Comparison of ENCODE assay signal across 9 cellular contexts in genomic region chr5:139658928-139659667, GRCh38. TPM values are rescaled to one million over a fixed set of nuclear protein-coding genes. Genes with fewer than 3 reads are reported as not detected.
DNase-seq lines count a peak whose midpoint lies in the region; ATAC-seq and TF ChIP-seq lines count a peak whose summit lies in the region.
"Had no signal": no experiment of that assay in that cellular context is flagged by ENCODE, and none has a peak within 500 bp of the region (broad histone marks: within the 10 kb centered on the region; RNA-seq: fewer than 3 reads in every experiment).

No MANE protein-coding gene starts in this region.

- H3K4me1 Mint-ChIP-seq in endodermal cell (peaks cover 46% of the 10 kb centered on the region), natural killer cell (peaks cover 75 to 90% of the 10 kb centered on the region in 2 donors)
- H3K4me1 Mint-ChIP-seq in activated CD4-positive, alpha-beta T cell treated with anti-CD3 and anti-CD28 coated beads, Interleukin-2, amount 10 ng/mL, durations not matched to agents 7 days and 5 days = peaks cover 8% of the 10 kb centered on the region

- H3K4me2 ChIP-seq in DOHH2 (ENCODE audit: low read length) = peak overlapping the region; percentile 26

- WGBS in endodermal cell (ENCODE audit: insufficient coverage in 1 of 2, insufficient read length in 1 of 2), 2 experiments = 53 to 61% methylated on average over 4 to 15 of the region's 15 CpGs

- no peaks in the 10 kb centered on the region for H3K9me2 ChIP-seq in DOHH2 (replicated peaks; ENCODE audit: control insufficient read depth, low read length)

- POLR2A ChIA-PET in activated CD4-positive, alpha-beta T cell treated with anti-CD3 and anti-CD28 coated beads, Interleukin-2, amount 10 ng/mL, durations not matched to agents 7 days and 5 days (lab: Charles Lee) = no interaction called here

- CTCF ChIA-PET in activated CD4-positive, alpha-beta T cell treated with anti-CD3 and anti-CD28 coated beads, Interleukin-2, amount 10 ng/mL, durations not matched to agents 7 days and 5 days (lab: Charles Lee) = interaction anchor here (0.6 to 1.3 kb wide), 3 partner anchors 24 to 1066 kb away, joined by 3 to 5 read pairs (median 5); no protein-coding TSS in a partner anchor

- no peak overlapping the region for H3K4me3 Mint-ChIP-seq in endodermal cell
- peak overlapping the region; percentile 89 for H3K4me3 Mint-ChIP-seq in natural killer cell
- H3K4me3 Mint-ChIP-seq in activated CD4-positive, alpha-beta T cell treated with anti-CD3 and anti-CD28 coated beads, Interleukin-2, amount 10 ng/mL, durations not matched to agents 7 days and 5 days = no peak overlapping the region

- no peaks in the 10 kb centered on the region for H3K9me3 Mint-ChIP-seq in endodermal cell
- H3K9me3 Mint-ChIP-seq in natural killer cell = no peaks in the 10 kb centered on the region
- no peaks in the 10 kb centered on the region for H3K9me3 Mint-ChIP-seq in activated CD4-positive, alpha-beta T cell treated with anti-CD3 and anti-CD28 coated beads, Interleukin-2, amount 10 ng/mL, durations not matched to agents 7 days and 5 days

- H3K36me3 ChIP-seq in DOHH2 (ENCODE audit: control insufficient read depth, low read length) (peaks cover 9% of the 10 kb centered on the region), endodermal cell (ENCODE audit: control insufficient read depth, insufficient read depth, low read length) (no peaks in the 10 kb centered on the region)
- H3K36me3 ChIP-seq: neutrophil had no signal

- H3K27ac ChIP-seq in DOHH2 (ENCODE audit: low read depth, low read length) (no peak overlapping the region), endodermal cell (ENCODE audit: low read depth, low read length) (peak overlapping the region; percentile 59)
- H3K27ac ChIP-seq: neutrophil had no signal

- H3K27me3 Mint-ChIP-seq in endodermal cell (ENCODE audit: insufficient read depth) (no peaks in the 10 kb centered on the region), natural killer cell (ENCODE audit: low read depth in 2 of 2) (no peaks in the 10 kb centered on the region)
- H3K27me3 Mint-ChIP-seq in activated CD4-positive, alpha-beta T cell treated with anti-CD3 and anti-CD28 coated beads, Interleukin-2, amount 10 ng/mL, durations not matched to agents 7 days and 5 days = peaks cover 5% of the 10 kb centered on the region

- TF ChIP-seq CTCF in DOHH2 (IDR thresholded peaks at IDR 0.05; ENCODE audit: low read depth, low read length, poor library complexity, severe bottlenecking) = no peak
- TF ChIP-seq CTCF in endodermal cell (conservative IDR thresholded peaks at IDR 0.05) = no peak
- no peak for TF ChIP-seq CTCF in natural killer cell (IDR thresholded peaks at IDR 0.05)

- H3K79me2 ChIP-seq in DOHH2 (ENCODE audit: control insufficient read depth, low read length) = peaks cover 98% of the 10 kb centered on the region

- H3F3A ChIP-seq in DOHH2 (ENCODE audit: control insufficient read depth, insufficient read depth) = no peaks in the 10 kb centered on the region

- peak overlapping the region; percentile 90 for H3K27ac Mint-ChIP-seq in endodermal cell
- peak overlapping the region; percentile 91 to 94 for H3K27ac Mint-ChIP-seq in natural killer cell
- no peak overlapping the region for H3K27ac Mint-ChIP-seq in activated CD4-positive, alpha-beta T cell treated with anti-CD3 and anti-CD28 coated beads, Interleukin-2, amount 10 ng/mL, durations not matched to agents 7 days and 5 days

- peaks cover 82% of the 10 kb centered on the region for H3K4me1 ChIP-seq in DOHH2 (ENCODE audit: control insufficient read depth, low read length)
- peaks cover 30% of the 10 kb centered on the region for H3K4me1 ChIP-seq in endodermal cell (ENCODE audit: control insufficient read depth, insufficient read depth, low read length)

- no peaks in the 10 kb centered on the region for H3K9me3 ChIP-seq in DOHH2 (ENCODE audit: control insufficient read depth, insufficient read depth, low read length)
- H3K9me3 ChIP-seq in endodermal cell (ENCODE audit: control insufficient read depth, low read length) = no peaks in the 10 kb centered on the region
- H3K9me3 ChIP-seq: neutrophil had no signal

- no peaks in the 10 kb centered on the region for H3K27me3 ChIP-seq in DOHH2 (ENCODE audit: control insufficient read depth, low read length)
- no peaks in the 10 kb centered on the region for H3K27me3 ChIP-seq in endodermal cell (ENCODE audit: control insufficient read depth, insufficient read depth, low read length, poor library complexity, severe bottlenecking)

- ATAC-seq in natural killer cell (peak in 2 of 3 donors; percentile 13 to 34), GM18868 (IDR thresholded peaks at IDR 0.05; ENCODE audit: unreplicated experiment) (no peak)

- peak; percentile 48 to 81 for DNase-seq in NCI-H446 (lab: John Stamatoyannopoulos, UW)
- DNase-seq in endodermal cell = peak; percentile 70
- DNase-seq in natural killer cell = no peak
- DNase-seq in activated CD4-positive, alpha-beta T cell treated with anti-CD3 and anti-CD28 coated beads, Interleukin-2, amount 10 ng/mL, durations not matched to agents 7 days and 5 days = no peak
- no peak for DNase-seq in SK-N-DZ (ENCODE audit: low spot score)
- no peak for DNase-seq in KG1 (lab: John Stamatoyannopoulos, UW)

- H4K20me1 ChIP-seq in DOHH2 (ENCODE audit: control insufficient read depth, insufficient read depth, low read depth, low read length) = peaks cover 25% of the 10 kb centered on the region

- intact Hi-C loops in natural killer cell (cut with micrococcal nuclease) = no loop called here

- H3K9ac ChIP-seq in endodermal cell (ENCODE audit: extremely low read depth, low read length, poor library complexity, severe bottlenecking) = no peak overlapping the region

- H3K4me3 ChIP-seq in DOHH2 (ENCODE audit: low read length) = no peak overlapping the region
- H3K4me3 ChIP-seq in endodermal cell (ENCODE audit: low read length) = no peak overlapping the region

- H3K36me3 Mint-ChIP-seq in endodermal cell (ENCODE audit: low read depth) = peaks cover 4% of the 10 kb centered on the region
- H3K36me3 Mint-ChIP-seq in natural killer cell = no peaks in the 10 kb centered on the region
- H3K36me3 Mint-ChIP-seq in activated CD4-positive, alpha-beta T cell treated with anti-CD3 and anti-CD28 coated beads, Interleukin-2, amount 10 ng/mL, durations not matched to agents 7 days and 5 days (ENCODE audit: low read depth) = no peaks in the 10 kb centered on the region

RNA-seq across cellular contexts. Expression of gene CXXC5, which starts 10.9 kb away (rescaled TPM):
- total RNA-seq in endodermal cell = 10 to 100 TPM; 50.5 to 67.9 TPM
- 107 TPM for polyA plus RNA-seq in endodermal cell (2013, experiment 1 of 2)
- polyA plus RNA-seq in endodermal cell (2013, experiment 2 of 2) = 113 TPM
- 100 to 1,000 TPM in 1 of 3 donors, 10 to 100 TPM in 2; 75.6 to 124 (median 84.8) TPM for total RNA-seq in natural killer cell
- 1 to 10 TPM in 1 of 2 experiments, under 1 TPM in 1; 0.99 to 1.9 TPM for total RNA-seq in activated CD4-positive, alpha-beta T cell treated with anti-CD3 and anti-CD28 coated beads, Interleukin-2, amount 10 ng/mL, durations not matched to agents 7 days and 5 days
- 24.9 and 31.1 TPM in 2 replicates for polyA plus RNA-seq in SK-N-DZ (2014; cell fraction: cytosol; rRNA removed)
- polyA plus RNA-seq in SK-N-DZ (2014; cell fraction: nucleus; rRNA removed) = 15.4 and 23.8 TPM in 2 replicates

Comparison
In these comparisons a context has a peak if more than half of its experiments do, and no peak if none do; other contexts are left out.
1. DNase-seq: peak in NCI-H446 (2 of 2) and endodermal cell (single experiment); none in natural killer cell (single experiment), activated CD4-positive, alpha-beta T cell treated with anti-CD3 and anti-CD28 coated beads, Interleukin-2, amount 10 ng/mL, durations not matched to agents 7 days and 5 days (single experiment), SK-N-DZ (single experiment) and KG1 (single experiment).
2. RNA of gene CXXC5, which starts 10.9 kb away (total RNA-seq): 75.6 to 124 TPM in natural killer cell and 50.5 to 67.9 TPM in endodermal cell; 0.99 to 1.9 TPM in activated CD4-positive, alpha-beta T cell treated with anti-CD3 and anti-CD28 coated beads, Interleukin-2, amount 10 ng/mL, durations not matched to agents 7 days and 5 days; every median in the first group is over 10 times any median in the second.